Comparison of ENCODE assay signal across 21 cellular contexts in the genomic region with DNA sequence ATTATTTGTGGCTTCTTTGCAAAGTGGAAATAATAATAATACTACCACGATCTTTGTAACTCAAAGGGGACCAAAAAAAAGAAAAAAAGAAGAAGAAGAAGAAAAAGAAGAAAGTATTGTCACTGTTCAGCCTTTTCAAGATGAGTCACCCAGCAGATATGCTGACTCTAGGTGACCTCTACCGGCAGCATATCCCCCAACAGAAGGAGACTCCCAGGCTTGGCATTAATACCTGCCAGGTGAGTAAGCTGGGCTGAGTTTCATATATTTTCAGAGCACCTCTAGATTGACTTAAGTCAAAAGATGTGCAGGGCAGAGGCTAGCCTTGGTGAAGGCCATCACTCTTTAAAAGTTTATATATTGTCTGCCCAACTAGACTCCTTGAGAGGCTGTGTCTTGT. TPM values are rescaled to one million over a fixed set of nuclear protein-coding genes. Genes with fewer than 3 reads are reported as not detected.
"Had no signal": no experiment of that assay in that cellular context is flagged by ENCODE, and none has a peak within 500 bp of the region (broad histone marks: within the 10 kb centered on the region; RNA-seq: fewer than 3 reads in every experiment).

No MANE protein-coding gene starts in this region.

- H3K27ac ChIP-seq: body of pancreas, epithelial cell of prostate, gastroesophageal sphincter, heart right ventricle, pancreas, thyroid gland, uterus had no signal

- DNase-seq: activated CD4-positive, alpha-beta T cell treated with anti-CD3 and anti-CD28 coated beads, Interleukin-2, amount 10 ng/mL, durations not matched to agents 7 days and 5 days; activated CD8-positive, alpha-beta memory T cell treated with anti-CD3 and anti-CD28 coated beads, Interleukin-2, amount 50 U/mL, for 48 hours; activated gamma-delta T cell treated with Interleukin-2 at 50 U/mL for 16 hours; activated T-cell treated with anti-CD3 and anti-CD28 coated beads, Interleukin-2, amount 50 U/mL, for 72 hours; amygdala; body of pancreas; effector memory CD4-positive, alpha-beta T cell; heart right ventricle; naive thymus-derived CD8-positive, alpha-beta T cell; pancreas; stimulated activated CD4-positive, alpha-beta T cell treated with anti-CD3 and anti-CD28 coated beads, Interleukin-12 subunit alpha, Interleukin-12 subunit beta, amount 100 ng/mL, for 4 hours; stimulated activated CD4-positive, alpha-beta T cell treated with anti-CD3 and anti-CD28 coated beads, Interleukin-2, amount 100 ng/mL, for 24 hours; thyroid gland; uterus had no signal

- H3K4me3 ChIP-seq: body of pancreas, gastroesophageal sphincter, heart right ventricle, pancreas, thyroid gland, uterus had no signal

- H3K36me3 ChIP-seq: gastroesophageal sphincter, heart right ventricle, pancreas, thyroid gland, uterus had no signal

- H3K4me1 ChIP-seq: body of pancreas, gastroesophageal sphincter, heart right ventricle, pancreas, thyroid gland, uterus had no signal

- ATAC-seq: activated T-cell treated with anti-CD3 and anti-CD28 coated beads, Interleukin-2, amount 50 U/mL, for 72 hours; body of pancreas; gastroesophageal sphincter; heart right ventricle; left lobe of liver; naive thymus-derived CD8-positive, alpha-beta T cell; pancreas had no signal

- H3K27me3 ChIP-seq: body of pancreas, pancreas, thyroid gland, uterus had no signal

- FAIRE-seq: islet of Langerhans, pancreas, TTC549 had no signal

- H3K9me3 ChIP-seq: body of pancreas, pancreas, thyroid gland, uterus had no signal

RNA-seq across cellular contexts. Expression of a gene that starts 30.4 kb away (rescaled TPM):
- total RNA-seq: activated CD4-positive, alpha-beta T cell treated with anti-CD3 and anti-CD28 coated beads, Interleukin-2, amount 10 ng/mL, durations not matched to agents 7 days and 5 days; activated T-cell treated with anti-CD3 and anti-CD28 coated beads, Interleukin-2, amount 50 U/mL, for 72 hours; body of pancreas; heart right ventricle; left lobe of liver; mucosa of gallbladder; naive thymus-derived CD8-positive, alpha-beta T cell; pancreas; T-helper 2 cell treated with Interferon-gamma antibody and Interleukin-4, amounts not matched to agents 100 ng/mL and 5 ng/mL, for 36 hours; thyroid gland; uterus had no signal
